In genomic region chr14:91012050-91012449, GRCh38 we compare ENCODE assay signal across 17 cellular contexts.
"Had no signal": no experiment of that assay in that cellular context is flagged by ENCODE, and none has a peak within 500 bp of the region (broad histone marks: within the 10 kb centered on the region; RNA-seq: fewer than 3 reads in every experiment).

No MANE protein-coding gene starts in this region.

- DNase-seq: activated CD4-positive, alpha-beta T cell treated with anti-CD3 and anti-CD28 coated beads for 48 hours; amygdala; cortex of kidney; effector CD8-positive, alpha-beta T cell; hypothalamus; naive thymus-derived CD4-positive, alpha-beta T cell; right lobe of liver; stimulated activated CD4-positive, alpha-beta T cell treated with anti-CD3 and anti-CD28 coated beads, Interleukin-2, amount 100 ng/mL, for 24 hours; stimulated activated naive CD4-positive, alpha-beta T cell; T-cell; WERI-Rb-1 had no signal

- H3K4me3 Mint-ChIP-seq: activated naive CD4-positive, alpha-beta T cell treated with anti-CD3 and anti-CD28 coated beads, Interleukin-2, amount 50 U/mL, for 24 hours; brain; central memory CD8-positive, alpha-beta T cell; naive thymus-derived CD4-positive, alpha-beta T cell; T-cell had no signal

- H3K9me3 ChIP-seq: right lobe of liver, vagina had no signal

- H3K27ac ChIP-seq: epithelial cell of prostate, right lobe of liver, vagina, WERI-Rb-1 had no signal

- ATAC-seq: naive thymus-derived CD4-positive, alpha-beta T cell; right lobe of liver; T-cell had no signal

- H3K27me3 ChIP-seq: right lobe of liver, vagina had no signal

- H3K9me3 Mint-ChIP-seq: activated naive CD4-positive, alpha-beta T cell treated with anti-CD3 and anti-CD28 coated beads, Interleukin-2, amount 50 U/mL, for 24 hours; activated T-helper 2 cell treated with anti-CD3 and anti-CD28 coated beads, Interferon-gamma antibody, Interleukin-2, Interleukin-4, amounts not matched to agents 10 μg/mL and 5 μg/mL and 100 μg/mL, durations not matched to agents 14 hours and 24 hours and 36 hours; brain; central memory CD8-positive, alpha-beta T cell; T-cell had no signal

- H3K27me3 Mint-ChIP-seq: activated naive CD4-positive, alpha-beta T cell treated with anti-CD3 and anti-CD28 coated beads, Interleukin-2, amount 50 U/mL, for 24 hours; brain; central memory CD8-positive, alpha-beta T cell; naive thymus-derived CD4-positive, alpha-beta T cell; T-cell had no signal

- H3K4me3 ChIP-seq: right lobe of liver, vagina had no signal

- H3K27ac Mint-ChIP-seq: activated naive CD4-positive, alpha-beta T cell treated with anti-CD3 and anti-CD28 coated beads, Interleukin-2, amount 50 U/mL, for 24 hours; activated T-helper 2 cell treated with anti-CD3 and anti-CD28 coated beads, Interferon-gamma antibody, Interleukin-2, Interleukin-4, amounts not matched to agents 10 μg/mL and 5 μg/mL and 100 μg/mL, durations not matched to agents 14 hours and 24 hours and 36 hours; brain; naive thymus-derived CD4-positive, alpha-beta T cell; T-cell had no signal

- H3K36me3 Mint-ChIP-seq: brain had no signal

- H3K36me3 ChIP-seq: right lobe of liver, vagina, WERI-Rb-1 had no signal
